Comparison of ENCODE assay signal across 8 cellular contexts in the genomic region with DNA sequence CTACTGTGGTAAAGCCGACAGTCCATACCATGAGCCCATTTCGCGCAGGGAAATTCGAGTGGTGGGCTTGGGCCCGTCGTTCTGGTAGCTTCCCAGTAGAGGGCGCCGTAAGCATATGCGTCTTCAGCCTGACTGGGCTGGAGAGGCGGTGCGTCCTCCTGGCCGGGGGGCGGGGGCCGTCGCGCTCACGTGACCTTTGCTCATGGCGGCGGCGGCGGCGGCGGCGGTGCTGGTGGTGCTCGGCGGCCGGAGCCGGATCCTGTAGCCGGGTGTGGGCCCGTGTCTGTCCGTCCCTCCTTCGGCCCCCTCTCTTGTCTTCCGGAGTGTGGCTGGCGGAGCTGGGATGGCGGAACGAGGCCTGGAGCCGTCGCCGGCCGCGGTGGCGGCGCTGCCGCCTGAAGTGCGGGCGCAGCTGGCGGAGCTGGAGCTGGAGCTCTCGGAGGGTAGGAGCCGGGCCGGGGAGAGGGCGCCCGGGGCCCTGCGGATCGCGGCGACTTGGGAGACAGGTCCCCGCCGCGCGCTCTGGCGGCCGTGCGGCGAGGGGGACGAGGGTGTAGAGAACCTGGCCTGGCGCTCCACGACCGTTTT. TPM values are rescaled to one million over a fixed set of nuclear protein-coding genes. Genes with fewer than 3 reads are reported as not detected.
DNase-seq lines count a peak whose midpoint lies in the region; TF ChIP-seq lines count a peak whose summit lies in the region.

A gene with protein sequence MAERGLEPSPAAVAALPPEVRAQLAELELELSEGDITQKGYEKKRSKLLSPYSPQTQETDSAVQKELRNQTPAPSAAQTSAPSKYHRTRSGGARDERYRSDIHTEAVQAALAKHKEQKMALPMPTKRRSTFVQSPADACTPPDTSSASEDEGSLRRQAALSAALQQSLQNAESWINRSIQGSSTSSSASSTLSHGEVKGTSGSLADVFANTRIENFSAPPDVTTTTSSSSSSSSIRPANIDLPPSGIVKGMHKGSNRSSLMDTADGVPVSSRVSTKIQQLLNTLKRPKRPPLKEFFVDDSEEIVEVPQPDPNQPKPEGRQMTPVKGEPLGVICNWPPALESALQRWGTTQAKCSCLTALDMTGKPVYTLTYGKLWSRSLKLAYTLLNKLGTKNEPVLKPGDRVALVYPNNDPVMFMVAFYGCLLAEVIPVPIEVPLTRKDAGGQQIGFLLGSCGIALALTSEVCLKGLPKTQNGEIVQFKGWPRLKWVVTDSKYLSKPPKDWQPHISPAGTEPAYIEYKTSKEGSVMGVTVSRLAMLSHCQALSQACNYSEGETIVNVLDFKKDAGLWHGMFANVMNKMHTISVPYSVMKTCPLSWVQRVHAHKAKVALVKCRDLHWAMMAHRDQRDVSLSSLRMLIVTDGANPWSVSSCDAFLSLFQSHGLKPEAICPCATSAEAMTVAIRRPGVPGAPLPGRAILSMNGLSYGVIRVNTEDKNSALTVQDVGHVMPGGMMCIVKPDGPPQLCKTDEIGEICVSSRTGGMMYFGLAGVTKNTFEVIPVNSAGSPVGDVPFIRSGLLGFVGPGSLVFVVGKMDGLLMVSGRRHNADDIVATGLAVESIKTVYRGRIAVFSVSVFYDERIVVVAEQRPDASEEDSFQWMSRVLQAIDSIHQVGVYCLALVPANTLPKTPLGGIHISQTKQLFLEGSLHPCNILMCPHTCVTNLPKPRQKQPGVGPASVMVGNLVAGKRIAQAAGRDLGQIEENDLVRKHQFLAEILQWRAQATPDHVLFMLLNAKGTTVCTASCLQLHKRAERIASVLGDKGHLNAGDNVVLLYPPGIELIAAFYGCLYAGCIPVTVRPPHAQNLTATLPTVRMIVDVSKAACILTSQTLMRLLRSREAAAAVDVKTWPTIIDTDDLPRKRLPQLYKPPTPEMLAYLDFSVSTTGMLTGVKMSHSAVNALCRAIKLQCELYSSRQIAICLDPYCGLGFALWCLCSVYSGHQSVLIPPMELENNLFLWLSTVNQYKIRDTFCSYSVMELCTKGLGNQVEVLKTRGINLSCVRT (N-terminal part only) (plus strand): TSS at position 188 of the 588 bp plus-strand sequence. CDS start 156 bp downstream, at position 344.

- TF ChIP-seq POLR2A in Raji (IDR thresholded peaks at IDR 0.05; ENCODE audit: insufficient read depth, low read depth, low read length), result peak; percentile 72

- H3K27me3 ChIP-seq in H7 (ENCODE audit: control insufficient read depth, insufficient read depth, low read length), result no peaks in the 10 kb centered on the region

- H3K4me1 Mint-ChIP-seq in nephron progenitor cell, result peaks cover 45% of the 10 kb centered on the region
- peaks cover 50% of the 10 kb centered on the region for H3K4me1 Mint-ChIP-seq in stimulated activated naive CD8-positive, alpha-beta T cell treated with anti-CD3 and anti-CD28 coated beads, Interleukin-15, Interleukin-2, amounts not matched to agents 100 ng/mL and 50 ng/mL, for 24 hours (ENCODE audit: low read depth)

- TF ChIP-seq CTCF in nephron progenitor cell (IDR thresholded peaks at IDR 0.05), result peak; percentile 81

- peak within 1 kb of the TSS; percentile 99 for H3K4me3 Mint-ChIP-seq in nephron progenitor cell
- peak within 1 kb of the TSS; percentile 96 for H3K4me3 Mint-ChIP-seq in stimulated activated naive CD8-positive, alpha-beta T cell treated with anti-CD3 and anti-CD28 coated beads, Interleukin-15, Interleukin-2, amounts not matched to agents 100 ng/mL and 50 ng/mL, for 24 hours

- H3K36me3 ChIP-seq in H7 (replicated peaks; ENCODE audit: control insufficient read depth, insufficient read depth, low read length), result no peaks in the 10 kb centered on the region; the same call in 1 of the 2 replicates

- peak within 1 kb of the TSS; percentile 85 for H3K4me3 ChIP-seq in H7 (ENCODE audit: insufficient read depth, low read depth, low read length)

- DNase-seq in ELR (ENCODE audit: low read depth), result peak; percentile 93
- DNase-seq in H7, result peak; percentile 96
- peak; percentile 84 for DNase-seq in M059J (ENCODE audit: low read depth)
- DNase-seq in activated effector memory CD4-positive, alpha-beta T cell treated with anti-CD3 and anti-CD28 coated beads, Interleukin-2, amount 50 U/mL, for 16 hours, result peak; percentile 98
- DNase-seq in fibroblast of the conjunctiva (ENCODE audit: low read depth), result peak; percentile 84
- DNase-seq in nephron progenitor cell, result peak; percentile 98

- H3K27me3 Mint-ChIP-seq in nephron progenitor cell (ENCODE audit: low read depth, poor library complexity), result no peaks in the 10 kb centered on the region
- H3K27me3 Mint-ChIP-seq in stimulated activated naive CD8-positive, alpha-beta T cell treated with anti-CD3 and anti-CD28 coated beads, Interleukin-15, Interleukin-2, amounts not matched to agents 100 ng/mL and 50 ng/mL, for 24 hours, result no peaks in the 10 kb centered on the region

- H3K36me3 Mint-ChIP-seq in nephron progenitor cell (ENCODE audit: low read depth), result no peaks in the 10 kb centered on the region
- no peaks in the 10 kb centered on the region for H3K36me3 Mint-ChIP-seq in stimulated activated naive CD8-positive, alpha-beta T cell treated with anti-CD3 and anti-CD28 coated beads, Interleukin-15, Interleukin-2, amounts not matched to agents 100 ng/mL and 50 ng/mL, for 24 hours (ENCODE audit: low read depth)

- peak within 1 kb of the TSS; percentile 92 for H3K27ac Mint-ChIP-seq in nephron progenitor cell
- peak within 1 kb of the TSS; percentile 92 for H3K27ac Mint-ChIP-seq in stimulated activated naive CD8-positive, alpha-beta T cell treated with anti-CD3 and anti-CD28 coated beads, Interleukin-15, Interleukin-2, amounts not matched to agents 100 ng/mL and 50 ng/mL, for 24 hours

- peaks cover 14% of the 10 kb centered on the region for H3K9me3 Mint-ChIP-seq in nephron progenitor cell
- no peaks in the 10 kb centered on the region for H3K9me3 Mint-ChIP-seq in stimulated activated naive CD8-positive, alpha-beta T cell treated with anti-CD3 and anti-CD28 coated beads, Interleukin-15, Interleukin-2, amounts not matched to agents 100 ng/mL and 50 ng/mL, for 24 hours

RNA-seq across cellular contexts. Expression of the gene that starts here (rescaled TPM):
- 13.7 and 17.6 TPM in 2 replicates for total RNA-seq in H7 (2014; rRNA removed; shearing (Covaris generic))
- total RNA-seq in M059J (2014; rRNA removed; shearing (Covaris generic)), result 12.3 and 22.0 TPM in 2 replicates

Comparison
In these comparisons a context has a peak if more than half of its experiments do, and no peak if none do; other contexts are left out.
1. Peak in every context shown above with its lines: DNase-seq and H3K4me3 ChIP-seq.